ENCODE assay signal across 9 cellular contexts in genomic region chr1:61081135-61081636, GRCh38. TPM values are rescaled to one million over a fixed set of nuclear protein-coding genes. Genes with fewer than 3 reads are reported as not detected.
DNase-seq lines count a peak whose midpoint lies in the region; ATAC-seq and TF ChIP-seq lines count a peak whose summit lies in the region.
"Had no signal": no experiment of that assay in that cellular context is flagged by ENCODE, and none has a peak within 500 bp of the region (broad histone marks: within the 10 kb centered on the region; RNA-seq: fewer than 3 reads in every experiment).

No MANE protein-coding gene starts in this region.

- no peak for TF ChIP-seq CTCF in activated CD8-positive, alpha-beta T cell treated with anti-CD3 and anti-CD28 coated beads for 36 hours (IDR thresholded peaks at IDR 0.05)

- DNase-seq in NCI-H2196 (lab: John Stamatoyannopoulos, UW; ENCODE audit: unreplicated experiment) (peak; percentile 30), NCI-H2196 treated with DMSO at 0.1 percent for 48 hours (lab: John Stamatoyannopoulos, UW; ENCODE audit: unreplicated experiment) (no peak), substantia nigra (lab: John Stamatoyannopoulos, UW) (peak in 1 of 49 donors; percentile 42), NOMO-1 treated with DMSO at 0.1 percent for 48 hours (lab: John Stamatoyannopoulos, UW; ENCODE audit: unreplicated experiment) (no peak)
- no peak for DNase-seq in activated CD8-positive, alpha-beta T cell treated with anti-CD3 and anti-CD28 coated beads for 36 hours

- peak overlapping the region; percentile 40 for H3K27ac Mint-ChIP-seq in activated CD8-positive, alpha-beta T cell treated with anti-CD3 and anti-CD28 coated beads for 36 hours

- peak overlapping the region; percentile 53 for H3K4me3 ChIP-seq in iPS-18c (ENCODE audit: insufficient read depth, low read depth, low read length)

- H3K9me3 Mint-ChIP-seq in activated CD8-positive, alpha-beta T cell treated with anti-CD3 and anti-CD28 coated beads for 36 hours, result no peaks in the 10 kb centered on the region

- no peaks in the 10 kb centered on the region for H3K9me3 ChIP-seq in iPS-18c (ENCODE audit: control insufficient read depth, insufficient read depth, low read length)
- H3K9me3 ChIP-seq: BLaER1 had no signal

- peaks cover 8% of the 10 kb centered on the region for H3K27me3 Mint-ChIP-seq in activated CD8-positive, alpha-beta T cell treated with anti-CD3 and anti-CD28 coated beads for 36 hours

- CTCF ChIA-PET in activated CD8-positive, alpha-beta T cell treated with anti-CD3 and anti-CD28 coated beads for 36 hours (lab: Charles Lee), result interaction anchor here (1.0 to 1.6 kb wide), 3 partner anchors 22 to 39 kb away, joined by 3 to 5 read pairs (median 3); no protein-coding TSS in a partner anchor

- intact Hi-C loops in activated CD8-positive, alpha-beta T cell treated with anti-CD3 and anti-CD28 coated beads for 36 hours (cut with micrococcal nuclease), result loop anchor here (2.0 to 5.0 kb wide), 2 partner anchors 30 to 76 kb away; no protein-coding TSS in a partner anchor

- peaks cover 49% of the 10 kb centered on the region for H3K4me1 Mint-ChIP-seq in activated CD8-positive, alpha-beta T cell treated with anti-CD3 and anti-CD28 coated beads for 36 hours (ENCODE audit: low read depth)

- peak overlapping the region; percentile 86 for H3K27ac ChIP-seq in substantia nigra (ENCODE audit: low read depth, low read length, poor library complexity, severe bottlenecking)
- H3K27ac ChIP-seq: BLaER1 had no signal

- ATAC-seq in activated CD8-positive, alpha-beta T cell treated with anti-CD3 and anti-CD28 coated beads for 36 hours, result no peak
- ATAC-seq in HG03159 (IDR thresholded peaks at IDR 0.05; ENCODE audit: unreplicated experiment) (no peak), GM18498 (IDR thresholded peaks at IDR 0.05; ENCODE audit: unreplicated experiment) (no peak)

- H3K4me3 Mint-ChIP-seq in activated CD8-positive, alpha-beta T cell treated with anti-CD3 and anti-CD28 coated beads for 36 hours, result peak overlapping the region; percentile 71

- no peaks in the 10 kb centered on the region for H3K36me3 Mint-ChIP-seq in activated CD8-positive, alpha-beta T cell treated with anti-CD3 and anti-CD28 coated beads for 36 hours (ENCODE audit: low read depth)

- POLR2A ChIA-PET in activated CD8-positive, alpha-beta T cell treated with anti-CD3 and anti-CD28 coated beads for 36 hours (lab: Charles Lee), result interaction anchor here (0.6 to 1.5 kb wide), 6 partner anchors 25 to 866 kb away, joined by 3 to 7 read pairs (median 4); no protein-coding TSS in a partner anchor

RNA-seq across cellular contexts. Expression of gene NFIA, which starts 1.2 kb away (rescaled TPM):
- 1 to 10 TPM; 1.9 to 2.4 TPM for total RNA-seq in activated CD8-positive, alpha-beta T cell treated with anti-CD3 and anti-CD28 coated beads for 36 hours
